9 cellular contexts compared by ENCODE assay signal in genomic region chr2:216339456-216340279, GRCh38. TPM values are rescaled to one million over a fixed set of nuclear protein-coding genes. Genes with fewer than 3 reads are reported as not detected.
DNase-seq lines count a peak whose midpoint lies in the region; ATAC-seq and TF ChIP-seq lines count a peak whose summit lies in the region.
"Had no signal": no experiment of that assay in that cellular context is flagged by ENCODE, and none has a peak within 500 bp of the region (broad histone marks: within the 10 kb centered on the region; RNA-seq: fewer than 3 reads in every experiment).

No MANE protein-coding gene starts in this region.

- H3K9me2 ChIP-seq in Loucy (replicated peaks; ENCODE audit: low read depth, low read length), result no peaks in the 10 kb centered on the region

- peaks cover 49% of the 10 kb centered on the region for H3K4me1 ChIP-seq in Loucy (ENCODE audit: insufficient read depth, low read length, poor library complexity, severe bottlenecking)
- peaks cover 0 to 22% (median 12%) of the 10 kb centered on the region in 4 donors for H3K4me1 ChIP-seq in tibial artery
- H3K4me1 ChIP-seq: parathyroid adenoma had no signal

- H3K27me3 ChIP-seq in Loucy (ENCODE audit: insufficient read depth, low read length, poor library complexity, severe bottlenecking) (no peaks in the 10 kb centered on the region), tibial artery (no peaks in the 10 kb centered on the region)

- H2AFZ ChIP-seq in Loucy (ENCODE audit: low read length), result peak overlapping the region; percentile 16; the same call in 1 of the 2 replicates
- H2AFZ ChIP-seq: parathyroid adenoma had no signal

- H3K36me3 ChIP-seq in Loucy (ENCODE audit: insufficient read depth, low read length) (no peaks in the 10 kb centered on the region), SK-N-MC (ENCODE audit: insufficient read depth, low read length) (no peaks in the 10 kb centered on the region), tibial artery (no peaks in the 10 kb centered on the region)

- no peaks in the 10 kb centered on the region for H3K9me3 ChIP-seq in Loucy (ENCODE audit: insufficient read depth, low read depth, low read length)
- no peaks in the 10 kb centered on the region for H3K9me3 ChIP-seq in SK-N-MC (ENCODE audit: low read depth, low read length)
- H3K9me3 ChIP-seq in tibial artery, result no peaks in the 10 kb centered on the region

- H3K27ac ChIP-seq in SK-N-MC, result peak overlapping the region; percentile 73
- H3K27ac ChIP-seq in tibial artery, result peak overlapping the region; percentile 34 to 43
- H3K27ac ChIP-seq: parathyroid adenoma had no signal

- no peaks in the 10 kb centered on the region for H3F3A ChIP-seq in Loucy (ENCODE audit: low read depth)

- no peaks in the 10 kb centered on the region for H3K79me2 ChIP-seq in Loucy (ENCODE audit: insufficient read depth, low read length)

- peak; percentile 85 for ATAC-seq in left ventricle myocardium superior

- no peak overlapping the region for H3K4me3 ChIP-seq in Loucy (ENCODE audit: low read length, poor library complexity, severe bottlenecking)
- H3K4me3 ChIP-seq in SK-N-MC, result peak overlapping the region; percentile 71
- no peak overlapping the region for H3K4me3 ChIP-seq in tibial artery

- peak overlapping the region; percentile 25 for H3K9ac ChIP-seq in Loucy (ENCODE audit: low read depth, low read length, poor library complexity, severe bottlenecking)
- H3K9ac ChIP-seq in SK-N-MC (ENCODE audit: insufficient read length), result no peak overlapping the region
- H3K9ac ChIP-seq: parathyroid adenoma had no signal

- no peaks in the 10 kb centered on the region for H4K20me1 ChIP-seq in Loucy (ENCODE audit: insufficient read depth, low read length, poor library complexity, severe bottlenecking)

- DNase-seq in SK-N-MC (ENCODE audit: low read depth, low spot score) (peak; percentile 64), left ventricle myocardium superior (peak; percentile 37), tibial artery (no peak), SKM-1 (lab: John Stamatoyannopoulos, UW; ENCODE audit: unreplicated experiment) (no peak), HuH-7 (ENCODE audit: low spot score) (no peak)
- no peak for DNase-seq in stimulated activated CD8-positive, alpha-beta memory T cell treated with anti-CD3 and anti-CD28 coated beads, Interleukin-4, amount 100 ng/mL, for 48 hours
- DNase-seq: activated gamma-delta T cell treated with Interleukin-2 at 50 U/mL for 16 hours had no signal

- TF ChIP-seq CTCF in Loucy (conservative IDR thresholded peaks at IDR 0.05; ENCODE audit: low read length) (peak; percentile 19; the same call in 1 of the 2 replicates), tibial artery (IDR thresholded peaks at IDR 0.05) (no peak)

- intact Hi-C loops in left ventricle myocardium superior (cut with micrococcal nuclease) (no loop called here), tibial artery (cut with DNase I; ENCODE audit: low total_unique reads) (no loop called here)

- H3K4me2 ChIP-seq in Loucy (ENCODE audit: low read depth, low read length, poor library complexity, severe bottlenecking), result no peak overlapping the region

RNA-seq across cellular contexts. Expression of gene MARCHF4, which starts 32.6 kb away (rescaled TPM):
- not detected for total RNA-seq in left ventricle myocardium superior

Comparison
In these comparisons a context has a peak if more than half of its experiments do, and no peak if none do; other contexts are left out.
1. DNase-seq: peak in SK-N-MC (single experiment) and left ventricle myocardium superior (single experiment); none in tibial artery (0 of 2), stimulated activated CD8-positive, alpha-beta memory T cell treated with anti-CD3 and anti-CD28 coated beads, Interleukin-4, amount 100 ng/mL, for 48 hours (single experiment), SKM-1 (single experiment) and HuH-7 (single experiment).